In the genomic region with DNA sequence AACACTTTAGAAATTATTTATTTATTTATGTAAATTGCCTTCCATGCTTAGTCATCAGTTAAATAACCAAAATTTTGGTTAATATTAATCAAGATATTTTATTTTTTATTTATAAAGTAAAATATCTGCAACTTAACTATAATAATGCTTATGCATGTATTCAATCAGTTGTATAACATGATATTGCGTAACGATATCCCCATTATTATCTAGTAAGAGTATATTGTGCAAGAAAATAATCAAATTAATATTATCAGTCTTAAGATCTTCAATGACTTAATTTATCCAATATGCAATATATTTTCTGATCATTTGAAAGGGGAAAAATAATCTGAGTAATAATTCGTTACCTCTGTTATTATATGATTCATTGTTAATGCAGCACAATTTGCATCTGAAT, we compare ENCODE assay signal across 25 cellular contexts.
"Had no signal": no experiment of that assay in that cellular context is flagged by ENCODE, and none has a peak within 500 bp of the region (broad histone marks: within the 10 kb centered on the region; RNA-seq: fewer than 3 reads in every experiment).

No MANE protein-coding gene starts in this region.

- H3K4me3 ChIP-seq: colonic mucosa, esophagus squamous epithelium, gastroesophageal sphincter, heart left ventricle, hepatocyte, left lung, lower lobe of right lung, mucosa of descending colon had no signal

- H3K27me3 ChIP-seq: colonic mucosa, esophagus squamous epithelium, gastroesophageal sphincter, heart left ventricle, hepatocyte, left lung had no signal

- DNase-seq: colonic mucosa; cortex of kidney; effector CD8-positive, alpha-beta T cell; effector memory CD8-positive, alpha-beta T cell; endodermal cell; erythroblast; esophagus squamous epithelium; foreskin fibroblast; foreskin melanocyte; heart left ventricle; hypothalamus; immature natural killer cell; islet precursor cell; left cardiac atrium; left lung; left ventricle myocardium superior; lower lobe of right lung; mesenchymal stem cell; mucosa of descending colon; naive B cell; naive thymus-derived CD8-positive, alpha-beta T cell had no signal

- H3K79me2 ChIP-seq: hepatocyte had no signal

- H3K4me1 ChIP-seq: colonic mucosa, esophagus squamous epithelium, gastroesophageal sphincter, heart left ventricle, left lung, lower lobe of right lung had no signal

- H3K9me3 ChIP-seq: colonic mucosa, lower lobe of right lung had no signal

- H2AFZ ChIP-seq: hepatocyte had no signal

- H3K27ac ChIP-seq: colonic mucosa, epithelial cell of prostate, esophagus squamous epithelium, gastroesophageal sphincter, heart left ventricle, hepatocyte, left lung, lower lobe of right lung had no signal

- H3K4me2 ChIP-seq: hepatocyte had no signal

- ATAC-seq: effector memory CD8-positive, alpha-beta T cell; esophagus mucosa; gastroesophageal sphincter; heart left ventricle; left cardiac atrium; left lung; left ventricle myocardium superior; lower lobe of right lung; mucosa of descending colon; naive thymus-derived CD8-positive, alpha-beta T cell had no signal

- H3K36me3 ChIP-seq: colonic mucosa, esophagus squamous epithelium, gastroesophageal sphincter, heart left ventricle, left lung, lower lobe of right lung had no signal
